ENCODE assay signal across 8 cellular contexts in the genomic region with DNA sequence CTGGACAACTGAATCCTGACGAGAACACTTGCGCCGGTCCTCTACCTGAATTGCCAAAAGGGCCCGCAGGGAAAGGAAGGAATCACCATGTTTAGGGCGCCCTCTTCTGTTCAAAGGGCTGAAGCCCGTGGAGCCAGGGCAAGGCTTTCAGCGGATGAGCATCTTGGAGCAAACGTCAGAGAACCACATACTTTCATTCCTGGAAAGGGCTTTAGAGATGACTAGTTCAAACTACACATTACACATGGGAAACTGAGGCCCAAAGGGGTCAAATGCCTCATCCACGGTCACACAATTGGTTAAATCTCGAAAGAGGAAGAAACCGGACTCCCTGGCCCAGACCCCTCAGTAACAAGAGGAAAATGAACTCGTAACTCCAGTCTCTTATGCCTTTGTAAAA. TPM values are rescaled to one million over a fixed set of nuclear protein-coding genes. Genes with fewer than 3 reads are reported as not detected.
DNase-seq lines count a peak whose midpoint lies in the region; ATAC-seq and TF ChIP-seq lines count a peak whose summit lies in the region.

No MANE protein-coding gene starts in this region.

- no peaks in the 10 kb centered on the region for H3K36me3 Mint-ChIP-seq in T-helper 2 cell treated with Interferon-gamma antibody and Interleukin-4, amounts not matched to agents 5 μg/mL and 100 μg/mL, for 36 hours (ENCODE audit: low read depth)

- H2AFZ ChIP-seq in smooth muscle cell (ENCODE audit: low read depth): peak overlapping the region; percentile 13

- H3K4me1 ChIP-seq in smooth muscle cell (ENCODE audit: low read depth): no peaks in the 10 kb centered on the region

- peak; percentile 68 for DNase-seq in NCI-H146 treated with DMSO at 0.1 percent for 48 hours (lab: John Stamatoyannopoulos, UW; ENCODE audit: unreplicated experiment)
- DNase-seq in T-helper 2 cell treated with Interferon-gamma antibody and Interleukin-4, amounts not matched to agents 5 μg/mL and 100 μg/mL, for 36 hours (ENCODE audit: low spot score): peak; percentile 69
- peak; percentile 88 for DNase-seq in astrocyte of the hippocampus (ENCODE audit: low read depth, low spot score)
- DNase-seq in iPS DF 19.7 (ENCODE audit: low read depth, low spot score): peak; percentile 48
- DNase-seq in smooth muscle cell (lab: John Stamatoyannopoulos, UW; ENCODE audit: unreplicated experiment): peak; percentile 8

- ATAC-seq in GM21447 (IDR thresholded peaks at IDR 0.05; ENCODE audit: unreplicated experiment) (peak; percentile 81), HG02623 (IDR thresholded peaks at IDR 0.05; ENCODE audit: unreplicated experiment) (no peak)

- H4K20me1 ChIP-seq in smooth muscle cell (ENCODE audit: low read depth): no peaks in the 10 kb centered on the region

- peaks cover 3% of the 10 kb centered on the region for H3K27me3 ChIP-seq in smooth muscle cell (ENCODE audit: low read depth)

- WGBS in smooth muscle cell (ENCODE audit: low lambda C conversion rate): 24% methylated on average over 12 of the region's 12 CpGs

- H3K27ac Mint-ChIP-seq in T-helper 2 cell treated with Interferon-gamma antibody and Interleukin-4, amounts not matched to agents 5 μg/mL and 100 μg/mL, for 36 hours: no peak overlapping the region

- no peak overlapping the region for H3K4me3 Mint-ChIP-seq in T-helper 2 cell treated with Interferon-gamma antibody and Interleukin-4, amounts not matched to agents 5 μg/mL and 100 μg/mL, for 36 hours

- peaks cover 45% of the 10 kb centered on the region for H3K27me3 Mint-ChIP-seq in T-helper 2 cell treated with Interferon-gamma antibody and Interleukin-4, amounts not matched to agents 5 μg/mL and 100 μg/mL, for 36 hours (ENCODE audit: low read depth)

- H3K27ac ChIP-seq in C4-2B (no peak overlapping the region), smooth muscle cell (ENCODE audit: low read depth) (no peak overlapping the region)

- H3K9ac ChIP-seq in smooth muscle cell (ENCODE audit: low read depth): no peak overlapping the region

- H3K79me2 ChIP-seq in smooth muscle cell (ENCODE audit: low read depth): no peaks in the 10 kb centered on the region

- H3K4me3 ChIP-seq in smooth muscle cell: no peak overlapping the region

- H3K36me3 ChIP-seq in smooth muscle cell (ENCODE audit: low read depth): no peaks in the 10 kb centered on the region

- no peaks in the 10 kb centered on the region for H3F3A ChIP-seq in smooth muscle cell (ENCODE audit: low read depth)

- H3K4me2 ChIP-seq in smooth muscle cell: no peak overlapping the region

- no peaks in the 10 kb centered on the region for H3K9me3 ChIP-seq in smooth muscle cell (replicated peaks; ENCODE audit: low read depth)

- H3K4me1 Mint-ChIP-seq in T-helper 2 cell treated with Interferon-gamma antibody and Interleukin-4, amounts not matched to agents 5 μg/mL and 100 μg/mL, for 36 hours (ENCODE audit: low read depth): peaks cover 2% of the 10 kb centered on the region

- no peaks in the 10 kb centered on the region for H3K9me3 Mint-ChIP-seq in T-helper 2 cell treated with Interferon-gamma antibody and Interleukin-4, amounts not matched to agents 5 μg/mL and 100 μg/mL, for 36 hours

- peak; percentile 79 for TF ChIP-seq CTCF in C4-2B (conservative IDR thresholded peaks at IDR 0.05)
- TF ChIP-seq CTCF in smooth muscle cell (IDR thresholded peaks at IDR 0.05; ENCODE audit: borderline replicate concordance, insufficient read depth, poor library complexity, severe bottlenecking): peak; percentile 75

RNA-seq across cellular contexts. Expression of gene ZNF133, which starts 11.5 kb away (rescaled TPM):
- total RNA-seq in smooth muscle cell: 12.5 and 22.2 TPM in 2 replicates
- polyA plus RNA-seq in smooth muscle cell: 14.1 and 22.4 TPM in 2 replicates

Comparison
In these comparisons a context has a peak if more than half of its experiments do, and no peak if none do; other contexts are left out.
1. DNase-seq: peak in every context shown above with its lines; median percentile 88 in astrocyte of the hippocampus; 69 in T-helper 2 cell treated with Interferon-gamma antibody and Interleukin-4, amounts not matched to agents 5 μg/mL and 100 μg/mL, for 36 hours; 68 in NCI-H146 treated with DMSO at 0.1 percent for 48 hours; 48 in iPS DF 19.7; 8 in smooth muscle cell.